27 cellular contexts compared by ENCODE assay signal in genomic region chr7:82294865-82295264, GRCh38.
"Had no signal": no experiment of that assay in that cellular context is flagged by ENCODE, and none has a peak within 500 bp of the region (broad histone marks: within the 10 kb centered on the region; RNA-seq: fewer than 3 reads in every experiment).

No MANE protein-coding gene starts in this region.

- ATAC-seq: left colon; left lung; lower lobe of right lung; mucosa of descending colon; naive thymus-derived CD4-positive, alpha-beta T cell; natural killer cell treated with Interleukin-12 subunit alpha and Interleukin-12 subunit beta and Interleukin-15 and Interleukin-18, amount 100 ng/mL, for 72 hours; right cardiac atrium; sciatic nerve; stimulated activated naive B cell treated with anti-CD40 and anti-IgM and Interleukin-4, amounts not matched to agents 10 μg/mL and 1 μg/mL and 100 μg/mL, for 72 hours; stimulated activated naive CD8-positive, alpha-beta T cell treated with anti-CD3 and anti-CD28 coated beads, Interleukin-15, Interleukin-2, amounts not matched to agents 100 U/mL and 50 U/mL, for 24 hours had no signal

- H3K27ac ChIP-seq: left lung, lower lobe of right lung, ovary, skin epidermis, stomach, testis, thyroid gland, transverse colon, upper lobe of left lung, vagina had no signal

- H3K4me1 ChIP-seq: left lung, lower lobe of right lung, testis, thyroid gland, transverse colon, upper lobe of left lung, vagina had no signal

- H3K4me3 ChIP-seq: left lung, lower lobe of right lung, mucosa of descending colon, ovary, skin epidermis, stomach, testis, thyroid gland, transverse colon, upper lobe of left lung, vagina had no signal

- H3K36me3 ChIP-seq: left lung, lower lobe of right lung, ovary, stomach, thyroid gland, transverse colon, upper lobe of left lung, vagina had no signal

- H3K9me3 ChIP-seq: left lung, lower lobe of right lung, mucosa of descending colon, ovary, testis, thyroid gland, transverse colon, upper lobe of left lung, vagina had no signal

- DNase-seq: hypothalamus; immature natural killer cell; kidney; left colon; left lung; lower lobe of right lung; midbrain; mucosa of descending colon; naive thymus-derived CD4-positive, alpha-beta T cell; ovary; retina; right cardiac atrium; stimulated activated CD4-positive, alpha-beta T cell treated with anti-CD3 and anti-CD28 coated beads, Interleukin-12 subunit alpha, Interleukin-12 subunit beta, amount 100 ng/mL, for 4 hours; stimulated activated CD4-positive, alpha-beta T cell treated with anti-CD3 and anti-CD28 coated beads, Interleukin-15, amount 100 ng/mL, for 24 hours; stimulated activated CD4-positive, alpha-beta T cell treated with anti-CD3 and anti-CD28 coated beads, Interleukin-2, amount 100 ng/mL, for 24 hours; stimulated activated CD4-positive, alpha-beta T cell treated with anti-CD3 and anti-CD28 coated beads, Interleukin-4, amount 100 ng/mL, for 1 hour; stimulated activated naive B cell treated with anti-CD40 and anti-IgM and Interleukin-4, amounts not matched to agents 10 μg/mL and 1 μg/mL and 100 μg/mL, for 72 hours; stimulated activated naive CD8-positive, alpha-beta T cell treated with anti-CD3 and anti-CD28 coated beads, Interleukin-15, Interleukin-2, amounts not matched to agents 100 U/mL and 50 U/mL, for 24 hours; stomach; testis; thyroid gland; transverse colon; upper lobe of left lung had no signal

- H3K27me3 ChIP-seq: left lung, ovary, stomach, testis, thyroid gland, transverse colon, upper lobe of left lung, vagina had no signal
